Comparison of ENCODE assay signal across 21 cellular contexts in the genomic region with DNA sequence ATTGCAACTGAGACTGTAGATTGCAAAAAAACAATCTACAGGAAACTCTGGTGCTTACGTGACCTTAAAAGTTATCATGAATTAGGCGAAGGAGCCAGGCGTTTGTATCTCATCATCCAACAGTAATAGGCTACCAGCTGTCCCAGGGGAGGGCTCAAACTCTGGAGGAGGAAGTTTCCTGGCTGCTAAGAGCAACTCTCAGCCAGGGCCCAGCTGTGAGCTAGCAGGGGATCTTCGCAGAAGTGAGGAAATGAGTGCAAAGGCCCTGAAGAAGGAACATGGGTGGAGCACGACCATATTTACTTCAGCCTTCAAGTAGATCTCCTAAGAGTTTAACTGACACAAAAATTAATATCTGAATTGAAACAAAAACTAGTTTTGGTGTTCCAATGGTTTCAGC.
A peak's percentile ranks its signal among the peaks of the same experiment; 100 is the strongest.
DNase-seq lines count a peak whose midpoint lies in the region; ATAC-seq and TF ChIP-seq lines count a peak whose summit lies in the region.
"Had no signal": no experiment of that assay in that cellular context is flagged by ENCODE, and none has a peak within 500 bp of the region (broad histone marks: within the 10 kb centered on the region; RNA-seq: fewer than 3 reads in every experiment).

No MANE protein-coding gene starts in this region.

- TF ChIP-seq CTCF in heart left ventricle (IDR thresholded peaks at IDR 0.05): no peak

- H3K4me3 ChIP-seq in heart left ventricle: no peak overlapping the region
- H3K4me3 ChIP-seq: PC-9, tibial artery had no signal

- H3K36me3 ChIP-seq in heart left ventricle: no peaks in the 10 kb centered on the region
- H3K36me3 ChIP-seq: tibial artery had no signal

- peaks cover 0 to 5% (median 0%) of the 10 kb centered on the region in 12 donors for H3K9me3 ChIP-seq in heart left ventricle
- H3K9me3 ChIP-seq: tibial artery had no signal

- no peak overlapping the region for H3K27ac ChIP-seq in heart left ventricle
- H3K27ac ChIP-seq: parathyroid adenoma, PC-9, tibial artery had no signal

- intact Hi-C loops in heart left ventricle (cut with DNase I): no loop called here

- DNase-seq in NCI-H82 (lab: John Stamatoyannopoulos, UW) (peak; percentile 31), NCI-H82 treated with DMSO at 0.1 percent for 48 hours (lab: John Stamatoyannopoulos, UW; ENCODE audit: unreplicated experiment) (no peak), NOMO-1 treated with dmso at 0.1 percent for 144 hours (lab: John Stamatoyannopoulos, UW; ENCODE audit: unreplicated experiment) (peak; percentile 1), heart left ventricle (peak; percentile 66 to 82 (median 70)), smooth muscle cell of the brain vasculature (ENCODE audit: low read depth, low spot score) (peak; percentile 32)
- DNase-seq in activated CD4-positive, alpha-beta T cell treated with anti-CD3 and anti-CD28 coated beads for 4 hours: no peak
- DNase-seq in stimulated activated CD4-positive, alpha-beta T cell treated with anti-CD3 and anti-CD28 coated beads, Interleukin-15, amount 100 ng/mL, for 24 hours: no peak
- DNase-seq: 8988T; activated CD8-positive, alpha-beta T cell treated with anti-CD3 and anti-CD28 coated beads for 36 hours; activated naive CD8-positive, alpha-beta T cell treated with anti-CD3 and anti-CD28 coated beads, Interleukin-2, amount 10 ng/mL, durations not matched to agents 7 days and 5 days; activated T-cell treated with anti-CD3 and anti-CD28 coated beads, Interleukin-2, amount 50 U/mL, for 48 hours; C1 segment of cervical spinal cord; erythroblast; glutamatergic neuron; naive thymus-derived CD4-positive, alpha-beta T cell; PC-9; tibial artery had no signal

- H3K4me1 ChIP-seq in heart left ventricle: no peaks in the 10 kb centered on the region
- H3K4me1 ChIP-seq: parathyroid adenoma, tibial artery had no signal

- no peak for TF ChIP-seq POLR2A in heart left ventricle (IDR thresholded peaks at IDR 0.05)

- WGBS in heart left ventricle, 4 donors: 38 to 44% (median 42%) methylated on average over 5 of the region's 5 CpGs

- no peaks in the 10 kb centered on the region for H3K27me3 ChIP-seq in heart left ventricle
- H3K27me3 ChIP-seq: tibial artery had no signal

- ATAC-seq in heart left ventricle: peak; percentile 75 to 91 (median 87)
- no peak for ATAC-seq in HG02678 (IDR thresholded peaks at IDR 0.05; ENCODE audit: unreplicated experiment)
- ATAC-seq: activated CD8-positive, alpha-beta T cell treated with anti-CD3 and anti-CD28 coated beads for 36 hours; naive thymus-derived CD4-positive, alpha-beta T cell; SK-N-SH treated with all-trans-retinoic acid at 6 μM for 48 hours; stimulated activated effector memory CD8-positive, alpha-beta T cell treated with anti-CD3 and anti-CD28 coated beads, Interleukin-12 subunit alpha, Interleukin-12 subunit beta, amount 100 ng/mL, for 72 hours had no signal

Comparison
In these comparisons a context has a peak if more than half of its experiments do, and no peak if none do; other contexts are left out.
1. DNase-seq: peak in NCI-H82 (single experiment), NOMO-1 treated with dmso at 0.1 percent for 144 hours (single experiment), heart left ventricle (5 of 5) and smooth muscle cell of the brain vasculature (single experiment); none in NCI-H82 treated with DMSO at 0.1 percent for 48 hours (single experiment), activated CD4-positive, alpha-beta T cell treated with anti-CD3 and anti-CD28 coated beads for 4 hours (0 of 2) and stimulated activated CD4-positive, alpha-beta T cell treated with anti-CD3 and anti-CD28 coated beads, Interleukin-15, amount 100 ng/mL, for 24 hours (single experiment).